Comparison of ENCODE assay signal across 28 cellular contexts in genomic region chr18:49761771-49762170, GRCh38.
"Had no signal": no experiment of that assay in that cellular context is flagged by ENCODE, and none has a peak within 500 bp of the region (broad histone marks: within the 10 kb centered on the region; RNA-seq: fewer than 3 reads in every experiment).

No MANE protein-coding gene starts in this region.

- H3K36me3 ChIP-seq: lower lobe of right lung, neutrophil, right atrium auricular region, right lobe of liver, suprapubic skin, thoracic aorta, tibial artery, upper lobe of right lung had no signal

- H3K4me1 Mint-ChIP-seq: stimulated activated memory B cell treated with anti-CD40 and anti-IgM and Interleukin-4, amounts not matched to agents 10 μg/mL and 1 μg/mL and 100 μg/mL, for 72 hours had no signal

- H3K9ac ChIP-seq: parathyroid adenoma had no signal

- H3K27me3 Mint-ChIP-seq: naive thymus-derived CD4-positive, alpha-beta T cell had no signal

- DNase-seq: hippocampal formation; kidney glomerular epithelial cell; left cardiac atrium; left ventricle myocardium superior; lower lobe of right lung; mammary epithelial cell; midbrain; mucosa of descending colon; naive thymus-derived CD4-positive, alpha-beta T cell; occipital lobe; right lobe of liver; stimulated activated CD4-positive, alpha-beta T cell treated with anti-CD3 and anti-CD28 coated beads, Interleukin-1b, Interleukin-23, amount 100 ng/mL, for 48 hours; stimulated activated CD4-positive, alpha-beta T cell treated with anti-CD3 and anti-CD28 coated beads, Interleukin-2, amount 100 ng/mL, for 48 hours; stimulated activated CD4-positive, alpha-beta T cell treated with anti-CD3 and anti-CD28 coated beads, Interleukin-4, amount 100 ng/mL, for 4 hours; stimulated activated CD8-positive, alpha-beta memory T cell treated with anti-CD3 and anti-CD28 coated beads, Interleukin-4, amount 100 ng/mL, for 48 hours; stimulated activated naive CD4-positive, alpha-beta T cell treated with Interleukin-2 at 50 U/mL for 16 hours; trophoblast cell had no signal

- H3K36me3 Mint-ChIP-seq: naive thymus-derived CD4-positive, alpha-beta T cell; natural killer cell treated with Interleukin-12 subunit alpha and Interleukin-12 subunit beta and Interleukin-15 and Interleukin-18, amount 100 ng/mL, for 72 hours; stimulated activated memory B cell treated with anti-CD40 and anti-IgM and Interleukin-4, amounts not matched to agents 10 μg/mL and 1 μg/mL and 100 μg/mL, for 72 hours had no signal

- H3K27ac ChIP-seq: lower lobe of right lung, neutrophil, parathyroid adenoma, right atrium auricular region, right lobe of liver, suprapubic skin, thoracic aorta, tibial artery, upper lobe of right lung had no signal

- H2AFZ ChIP-seq: parathyroid adenoma had no signal

- H3K9me3 Mint-ChIP-seq: natural killer cell treated with Interleukin-12 subunit alpha and Interleukin-12 subunit beta and Interleukin-15 and Interleukin-18, amount 100 ng/mL, for 72 hours had no signal

- H3K4me2 ChIP-seq: smooth muscle cell had no signal

- H3K4me1 ChIP-seq: lower lobe of right lung, parathyroid adenoma, right atrium auricular region, suprapubic skin, tibial artery, upper lobe of right lung had no signal

- H3K27ac Mint-ChIP-seq: naive thymus-derived CD4-positive, alpha-beta T cell; natural killer cell treated with Interleukin-12 subunit alpha and Interleukin-12 subunit beta and Interleukin-15 and Interleukin-18, amount 100 ng/mL, for 72 hours; stimulated activated memory B cell treated with anti-CD40 and anti-IgM and Interleukin-4, amounts not matched to agents 10 μg/mL and 1 μg/mL and 100 μg/mL, for 72 hours had no signal

- H3K9me3 ChIP-seq: lower lobe of right lung, mucosa of descending colon, neutrophil, right atrium auricular region, right lobe of liver, suprapubic skin, thoracic aorta, tibial artery, upper lobe of right lung had no signal

- H3K4me3 ChIP-seq: lower lobe of right lung, mucosa of descending colon, right atrium auricular region, right lobe of liver, smooth muscle cell, suprapubic skin, thoracic aorta, tibial artery, upper lobe of right lung had no signal

- H3K27me3 ChIP-seq: neutrophil, right atrium auricular region, right lobe of liver, suprapubic skin, upper lobe of right lung had no signal

- H3K79me2 ChIP-seq: parathyroid adenoma had no signal

- H3K4me3 Mint-ChIP-seq: naive thymus-derived CD4-positive, alpha-beta T cell; natural killer cell treated with Interleukin-12 subunit alpha and Interleukin-12 subunit beta and Interleukin-15 and Interleukin-18, amount 100 ng/mL, for 72 hours; stimulated activated memory B cell treated with anti-CD40 and anti-IgM and Interleukin-4, amounts not matched to agents 10 μg/mL and 1 μg/mL and 100 μg/mL, for 72 hours had no signal

- ATAC-seq: left cardiac atrium; left lobe of liver; left ventricle myocardium superior; mucosa of descending colon; naive thymus-derived CD4-positive, alpha-beta T cell; right lobe of liver; upper lobe of right lung had no signal
